In the genomic region with DNA sequence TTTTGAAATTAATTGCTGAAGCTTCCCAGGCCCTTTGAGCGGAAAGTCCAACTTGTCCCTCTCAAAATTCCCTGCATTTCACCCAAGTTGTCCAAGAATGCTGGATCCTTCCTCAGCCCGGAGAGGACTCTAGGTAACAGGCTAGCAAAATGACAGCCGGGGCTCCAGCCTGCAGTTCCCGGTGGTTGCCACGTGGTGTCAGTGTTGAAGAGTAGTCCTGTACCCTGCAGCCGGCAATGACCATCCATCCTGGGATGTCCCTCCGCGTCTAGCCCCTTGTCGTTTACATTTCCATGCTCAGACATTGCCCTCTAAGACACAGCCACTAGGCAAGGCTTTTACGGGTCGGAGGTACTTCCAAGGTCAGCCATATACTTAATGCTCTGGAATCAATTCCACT, we compare ENCODE assay signal across 8 cellular contexts. TPM values are rescaled to one million over a fixed set of nuclear protein-coding genes. Genes with fewer than 3 reads are reported as not detected.
DNase-seq lines count a peak whose midpoint lies in the region; ATAC-seq, FAIRE-seq and TF ChIP-seq lines count a peak whose summit lies in the region.

No MANE protein-coding gene starts in this region.

- no peak overlapping the region for H3K4me3 Mint-ChIP-seq in MCF 10A (ENCODE audit: unreplicated experiment)
- no peak overlapping the region for H3K4me3 Mint-ChIP-seq in activated naive CD8-positive, alpha-beta T cell treated with anti-CD3 and anti-CD28 coated beads, Interleukin-2, amount 10 ng/mL, durations not matched to agents 7 days and 5 days
- no peak overlapping the region for H3K4me3 Mint-ChIP-seq in stimulated activated naive CD8-positive, alpha-beta T cell treated with anti-CD3 and anti-CD28 coated beads, Interleukin-15, amount 100 ng/mL, for 72 hours

- H3K27ac Mint-ChIP-seq in MCF 10A (ENCODE audit: low read depth, unreplicated experiment) = no peak overlapping the region
- H3K27ac Mint-ChIP-seq in activated naive CD8-positive, alpha-beta T cell treated with anti-CD3 and anti-CD28 coated beads, Interleukin-2, amount 10 ng/mL, durations not matched to agents 7 days and 5 days = no peak overlapping the region
- no peak overlapping the region for H3K27ac Mint-ChIP-seq in stimulated activated naive CD8-positive, alpha-beta T cell treated with anti-CD3 and anti-CD28 coated beads, Interleukin-15, amount 100 ng/mL, for 72 hours

- peaks cover 10% of the 10 kb centered on the region for H3K4me1 Mint-ChIP-seq in MCF 10A (ENCODE audit: insufficient read depth, unreplicated experiment)
- peaks cover 13% of the 10 kb centered on the region for H3K4me1 Mint-ChIP-seq in activated naive CD8-positive, alpha-beta T cell treated with anti-CD3 and anti-CD28 coated beads, Interleukin-2, amount 10 ng/mL, durations not matched to agents 7 days and 5 days
- peaks cover 15% of the 10 kb centered on the region for H3K4me1 Mint-ChIP-seq in stimulated activated naive CD8-positive, alpha-beta T cell treated with anti-CD3 and anti-CD28 coated beads, Interleukin-15, amount 100 ng/mL, for 72 hours

- H3K27me3 ChIP-seq in breast epithelium (no peaks in the 10 kb centered on the region), keratinocyte (ENCODE audit: control insufficient read depth, extremely low read depth, insufficient read depth, low read length) (peaks cover 10% of the 10 kb centered on the region)

- peak; percentile 46 for DNase-seq in MCF 10A (ENCODE audit: unreplicated experiment)
- no peak for DNase-seq in breast epithelium (ENCODE audit: low spot score in 2 of 2)
- peak; percentile 37 for DNase-seq in NCI-H345 (lab: John Stamatoyannopoulos, UW)
- peak; percentile 47 for DNase-seq in activated naive CD8-positive, alpha-beta T cell treated with anti-CD3 and anti-CD28 coated beads, Interleukin-2, amount 10 ng/mL, durations not matched to agents 7 days and 5 days
- DNase-seq in keratinocyte (ENCODE audit: low read depth, low spot score) = no peak
- peak; percentile 27 to 37 for DNase-seq in stimulated activated naive CD8-positive, alpha-beta T cell treated with anti-CD3 and anti-CD28 coated beads, Interleukin-15, amount 100 ng/mL, for 72 hours
- DNase-seq in OCI-M2 (lab: John Stamatoyannopoulos, UW; ENCODE audit: unreplicated experiment) = no peak

- H3K9ac ChIP-seq in keratinocyte (ENCODE audit: control insufficient read depth, extremely low read depth, insufficient read depth, low read length) = no peak overlapping the region

- H3K9me1 ChIP-seq in keratinocyte (ENCODE audit: control insufficient read depth, extremely low read depth, insufficient read depth, low read length) = no peaks in the 10 kb centered on the region

- H4K20me1 ChIP-seq in keratinocyte (ENCODE audit: control insufficient read depth, extremely low read depth, insufficient read depth, low read length) = no peaks in the 10 kb centered on the region

- ATAC-seq in activated naive CD8-positive, alpha-beta T cell treated with anti-CD3 and anti-CD28 coated beads, Interleukin-2, amount 10 ng/mL, durations not matched to agents 7 days and 5 days (ENCODE audit: low read depth) = no peak
- ATAC-seq in stimulated activated naive CD8-positive, alpha-beta T cell treated with anti-CD3 and anti-CD28 coated beads, Interleukin-15, amount 100 ng/mL, for 72 hours = no peak
- no peak for ATAC-seq in HG03520 (IDR thresholded peaks at IDR 0.05; ENCODE audit: unreplicated experiment)

- CTCF ChIA-PET in MCF 10A (lab: Yijun Ruan, JAX) = interaction anchor here (0.6 to 1.6 kb wide), 6 partner anchors 10 to 1682 kb away, joined by 4 to 11 read pairs (median 6); no protein-coding TSS in a partner anchor

- H3K4me3 ChIP-seq in breast epithelium (no peak overlapping the region), keratinocyte (ENCODE audit: control insufficient read depth in 2 of 3, extremely low read depth in 1 of 3, insufficient read depth in 2 of 3, low read depth in 1 of 3, low read length in 3 of 3) (no peak overlapping the region)

- no peaks in the 10 kb centered on the region for H3K27me3 Mint-ChIP-seq in MCF 10A (ENCODE audit: insufficient read depth, unreplicated experiment)
- H3K27me3 Mint-ChIP-seq in activated naive CD8-positive, alpha-beta T cell treated with anti-CD3 and anti-CD28 coated beads, Interleukin-2, amount 10 ng/mL, durations not matched to agents 7 days and 5 days = peaks cover 6% of the 10 kb centered on the region
- H3K27me3 Mint-ChIP-seq in stimulated activated naive CD8-positive, alpha-beta T cell treated with anti-CD3 and anti-CD28 coated beads, Interleukin-15, amount 100 ng/mL, for 72 hours = no peaks in the 10 kb centered on the region

- H3K9me3 ChIP-seq in breast epithelium = no peaks in the 10 kb centered on the region
- peaks cover 3% of the 10 kb centered on the region for H3K9me3 ChIP-seq in keratinocyte (ENCODE audit: control insufficient read depth, low read depth, low read length)

- H3K27ac ChIP-seq in breast epithelium = no peak overlapping the region
- H3K27ac ChIP-seq in keratinocyte (ENCODE audit: control insufficient read depth, insufficient read depth, low read length) = no peak overlapping the region

- POLR2A ChIA-PET in MCF 10A (lab: Yijun Ruan, JAX) = no interaction called here
- POLR2A ChIA-PET in activated naive CD8-positive, alpha-beta T cell treated with anti-CD3 and anti-CD28 coated beads, Interleukin-2, amount 10 ng/mL, durations not matched to agents 7 days and 5 days (lab: Charles Lee) = no interaction called here

- TF ChIP-seq CTCF in MCF 10A (IDR thresholded peaks at IDR 0.05; ENCODE audit: unreplicated experiment) = peak; percentile 54
- peak in 1 of 3 donors; percentile 40 for TF ChIP-seq CTCF in breast epithelium (IDR thresholded peaks at IDR 0.05)
- peak; percentile 90 to 97 (median 92) for TF ChIP-seq CTCF in keratinocyte (optimal IDR thresholded peaks at IDR 0.05 in 1 of 3, IDR thresholded peaks at IDR 0.05 in 1 of 3, conservative IDR thresholded peaks at IDR 0.05 in 1 of 3; ENCODE audit: extremely low read depth in 1 of 3, insufficient read depth in 2 of 3, low read length in 3 of 3)

- peak; percentile 26 for FAIRE-seq in keratinocyte (lab: Jason Lieb, UNC)

- H3K4me2 ChIP-seq in keratinocyte (ENCODE audit: control insufficient read depth, extremely low read depth, insufficient read depth, low read depth, low read length) = no peak overlapping the region

- no peaks in the 10 kb centered on the region for H3K36me3 Mint-ChIP-seq in MCF 10A (ENCODE audit: insufficient read depth, unreplicated experiment)
- no peaks in the 10 kb centered on the region for H3K36me3 Mint-ChIP-seq in activated naive CD8-positive, alpha-beta T cell treated with anti-CD3 and anti-CD28 coated beads, Interleukin-2, amount 10 ng/mL, durations not matched to agents 7 days and 5 days

- TF ChIP-seq POLR2A in breast epithelium (IDR thresholded peaks at IDR 0.05) = no peak

- no TSS peak for BruUV-seq in MCF 10A (replicated peaks; lab: Mats Ljungman, UMichigan)

- H3K4me1 ChIP-seq in breast epithelium = no peaks in the 10 kb centered on the region
- H3K4me1 ChIP-seq in keratinocyte (ENCODE audit: control insufficient read depth, extremely low read depth, insufficient read depth, low read length) = no peaks in the 10 kb centered on the region

- H3K9me3 Mint-ChIP-seq in MCF 10A (ENCODE audit: unreplicated experiment) = no peaks in the 10 kb centered on the region
- H3K9me3 Mint-ChIP-seq in activated naive CD8-positive, alpha-beta T cell treated with anti-CD3 and anti-CD28 coated beads, Interleukin-2, amount 10 ng/mL, durations not matched to agents 7 days and 5 days = no peaks in the 10 kb centered on the region
- H3K9me3 Mint-ChIP-seq in stimulated activated naive CD8-positive, alpha-beta T cell treated with anti-CD3 and anti-CD28 coated beads, Interleukin-15, amount 100 ng/mL, for 72 hours = no peaks in the 10 kb centered on the region

- no peak overlapping the region for H2AFZ ChIP-seq in keratinocyte (ENCODE audit: control insufficient read depth, low read length)

- H3K79me2 ChIP-seq in keratinocyte (ENCODE audit: control insufficient read depth, insufficient read depth, low read length) = no peaks in the 10 kb centered on the region

- dilution Hi-C loops in keratinocyte (cut with MboI; ENCODE audit: extremely low pct_ligation_motif_present, low sequenced_read_pairs) = no loop called here

- H3K36me3 ChIP-seq in breast epithelium (no peaks in the 10 kb centered on the region), keratinocyte (ENCODE audit: control insufficient read depth in 2 of 2, extremely low read depth in 1 of 2, insufficient read depth in 2 of 2, low read length in 2 of 2) (no peaks in the 10 kb centered on the region)

- intact Hi-C loops in MCF 10A (cut with micrococcal nuclease) = loop anchor here (1.0 kb wide), 1 partner anchor 345 kb away; no protein-coding TSS in a partner anchor
- intact Hi-C loops in breast epithelium (cut with DNase I; ENCODE audit: low total_unique reads) = no loop called here

RNA-seq across cellular contexts. Expression of a gene that starts 31.4 kb away (rescaled TPM):
- 35.6 and 40.9 TPM in 2 replicates for total RNA-seq in MCF 10A (2022)
- 100 to 1,000 TPM in 1 of 3 donors, 10 to 100 TPM in 2; 67.5 to 146 (median 72.7) TPM for total RNA-seq in breast epithelium
- 10 to 100 TPM; 51.5 to 60.4 TPM for total RNA-seq in activated naive CD8-positive, alpha-beta T cell treated with anti-CD3 and anti-CD28 coated beads, Interleukin-2, amount 10 ng/mL, durations not matched to agents 7 days and 5 days
- polyA plus RNA-seq in keratinocyte = 41.4 to 58.0 TPM (median 56.1 TPM) in 3 replicates
- polyA plus RNA-seq in keratinocyte (2011; ENCODE audit: low read depth) = 57.9 TPM
- 65.4 and 96.7 TPM in 2 replicates for polyA plus RNA-seq in keratinocyte (2011; cell fraction: cytosol; rRNA removed)
- polyA plus RNA-seq in keratinocyte (2011; cell fraction: nucleus; rRNA removed) = 48.4 and 56.7 TPM in 2 replicates
- polyA plus RNA-seq in keratinocyte (2012; ENCODE audit: low replicate concordance) = 35.8 and 46.3 TPM in 2 replicates
- polyA minus RNA-seq in keratinocyte = 5.3 to 24.9 TPM (median 16.5 TPM) in 3 replicates
- polyA minus RNA-seq in keratinocyte (2011; cell fraction: cytosol; rRNA and poly(A)+ RNA removed) = 9.2 TPM
- polyA minus RNA-seq in keratinocyte (2011; cell fraction: nucleus; rRNA and poly(A)+ RNA removed) = 5.4 and 11.7 TPM in 2 replicates

RNA-seq across cellular contexts. Expression of a gene that starts 57.3 kb away (rescaled TPM):
- total RNA-seq in MCF 10A (2022) (124 and 159 TPM in 2 replicates), breast epithelium (100 to 1,000 TPM; 124 to 186 (median 175) TPM)
- 100 to 1,000 TPM; 159 to 173 TPM for total RNA-seq in activated naive CD8-positive, alpha-beta T cell treated with anti-CD3 and anti-CD28 coated beads, Interleukin-2, amount 10 ng/mL, durations not matched to agents 7 days and 5 days
- polyA plus RNA-seq in keratinocyte = 41.5 to 97.8 TPM (median 95.5 TPM) in 3 replicates
- polyA plus RNA-seq in keratinocyte (2011; ENCODE audit: low read depth) = 138 TPM
- 72.7 and 138 TPM in 2 replicates for polyA plus RNA-seq in keratinocyte (2011; cell fraction: cytosol; rRNA removed)
- 16.5 and 23.1 TPM in 2 replicates for polyA plus RNA-seq in keratinocyte (2011; cell fraction: nucleus; rRNA removed)
- 58.6 and 74.2 TPM in 2 replicates for polyA plus RNA-seq in keratinocyte (2012; ENCODE audit: low replicate concordance)
- 22.1 to 48.6 TPM (median 36.3 TPM) in 3 replicates for polyA minus RNA-seq in keratinocyte
- 57.7 TPM for polyA minus RNA-seq in keratinocyte (2011; cell fraction: cytosol; rRNA and poly(A)+ RNA removed)
- 4.9 and 11.0 TPM in 2 replicates for polyA minus RNA-seq in keratinocyte (2011; cell fraction: nucleus; rRNA and poly(A)+ RNA removed)

Comparison
In these comparisons a context has a peak if more than half of its experiments do, and no peak if none do; other contexts are left out.
1. DNase-seq: peak in MCF 10A (single experiment), NCI-H345 (single experiment), activated naive CD8-positive, alpha-beta T cell treated with anti-CD3 and anti-CD28 coated beads, Interleukin-2, amount 10 ng/mL, durations not matched to agents 7 days and 5 days (single experiment) and stimulated activated naive CD8-positive, alpha-beta T cell treated with anti-CD3 and anti-CD28 coated beads, Interleukin-15, amount 100 ng/mL, for 72 hours (2 of 2); none in breast epithelium (0 of 2), keratinocyte (single experiment) and OCI-M2 (single experiment).